ENCODE assay signal across 1 cellular context in genomic region chr4:184402740-184403383, GRCh38.
A peak's percentile ranks its signal among the peaks of the same experiment; 100 is the strongest.
TF ChIP-seq lines count a peak whose summit lies in the region.

No MANE protein-coding gene starts in this region.

TF ChIP-seq in H1, 55 proteins besides CTCF, POLR2A, EP300 and RAD21:
- TF ChIP-seq CHD7 (IDR thresholded peaks at IDR 0.05; ENCODE audit: insufficient replicate concordance, low read length) (peak; percentile 99), MAFK (IDR thresholded peaks at IDR 0.05; ENCODE audit: low read depth, low read length) (peak; percentile 23), POLR2AphosphoS5 (IDR thresholded peaks at IDR 0.05; ENCODE audit: low read depth, low read length) (no peak), CHD2 (IDR thresholded peaks at IDR 0.05; ENCODE audit: low read length) (no peak)
